In genomic region chr6:37878150-37878710, GRCh38 we compare ENCODE assay signal across 17 cellular contexts. TPM values are rescaled to one million over a fixed set of nuclear protein-coding genes. Genes with fewer than 3 reads are reported as not detected.
DNase-seq lines count a peak whose midpoint lies in the region; ATAC-seq and TF ChIP-seq lines count a peak whose summit lies in the region.
"Had no signal": no experiment of that assay in that cellular context is flagged by ENCODE, and none has a peak within 500 bp of the region (broad histone marks: within the 10 kb centered on the region; RNA-seq: fewer than 3 reads in every experiment).

No MANE protein-coding gene starts in this region.

- peaks cover 69% of the 10 kb centered on the region for H3K4me1 Mint-ChIP-seq in stimulated activated memory B cell treated with anti-CD40 and anti-IgM and Interleukin-4, amounts not matched to agents 10 μg/mL and 1 μg/mL and 100 μg/mL, for 72 hours
- H3K4me1 Mint-ChIP-seq in activated naive CD4-positive, alpha-beta T cell treated with anti-CD3 and anti-CD28 coated beads, Interleukin-2, amount 10 ng/mL, durations not matched to agents 7 days and 5 days = no peaks in the 10 kb centered on the region

- H3K4me3 ChIP-seq in WERI-Rb-1 (ENCODE audit: low read depth, low read length) = peak overlapping the region; percentile 8; the same call in 1 of the 2 replicates
- H3K4me3 ChIP-seq: breast epithelium, skin epidermis, thoracic aorta had no signal

- CTCF ChIA-PET in activated naive CD4-positive, alpha-beta T cell treated with anti-CD3 and anti-CD28 coated beads, Interleukin-2, amount 10 ng/mL, durations not matched to agents 7 days and 5 days (lab: Charles Lee) = interaction anchor here (0.6 kb wide), 1 partner anchor 143 kb away, joined by 4 read pairs; no protein-coding TSS in a partner anchor

- peak overlapping the region; percentile 26 for H3K27ac Mint-ChIP-seq in stimulated activated memory B cell treated with anti-CD40 and anti-IgM and Interleukin-4, amounts not matched to agents 10 μg/mL and 1 μg/mL and 100 μg/mL, for 72 hours
- no peak overlapping the region for H3K27ac Mint-ChIP-seq in activated naive CD4-positive, alpha-beta T cell treated with anti-CD3 and anti-CD28 coated beads, Interleukin-2, amount 10 ng/mL, durations not matched to agents 7 days and 5 days

- no peaks in the 10 kb centered on the region for H3K27me3 Mint-ChIP-seq in stimulated activated memory B cell treated with anti-CD40 and anti-IgM and Interleukin-4, amounts not matched to agents 10 μg/mL and 1 μg/mL and 100 μg/mL, for 72 hours
- no peaks in the 10 kb centered on the region for H3K27me3 Mint-ChIP-seq in activated naive CD4-positive, alpha-beta T cell treated with anti-CD3 and anti-CD28 coated beads, Interleukin-2, amount 10 ng/mL, durations not matched to agents 7 days and 5 days

- no peaks in the 10 kb centered on the region for H3K36me3 Mint-ChIP-seq in stimulated activated memory B cell treated with anti-CD40 and anti-IgM and Interleukin-4, amounts not matched to agents 10 μg/mL and 1 μg/mL and 100 μg/mL, for 72 hours
- H3K36me3 Mint-ChIP-seq in activated naive CD4-positive, alpha-beta T cell treated with anti-CD3 and anti-CD28 coated beads, Interleukin-2, amount 10 ng/mL, durations not matched to agents 7 days and 5 days = peaks cover 6% of the 10 kb centered on the region

- ATAC-seq in left lobe of liver (peak; percentile 45), GM21447 (IDR thresholded peaks at IDR 0.05; ENCODE audit: unreplicated experiment) (no peak)
- ATAC-seq in stimulated activated memory B cell treated with anti-CD40 and anti-IgM and Interleukin-4, amounts not matched to agents 10 μg/mL and 1 μg/mL and 100 μg/mL, for 72 hours = no peak

- 0 out of 2 replicates have a peak, but pooled peaks cover 2% of the 10 kb centered on the region for H3K36me3 ChIP-seq in WERI-Rb-1
- H3K36me3 ChIP-seq: breast epithelium, thoracic aorta had no signal

- DNase-seq in NCI-H82 (lab: John Stamatoyannopoulos, UW) (peak; percentile 53), NCI-H82 treated with DMSO at 0.1 percent for 48 hours (lab: John Stamatoyannopoulos, UW; ENCODE audit: unreplicated experiment) (no peak), WERI-Rb-1 (peak; percentile 83), left lobe of liver (ENCODE audit: low spot score) (no peak), NCI-H2081 treated with DMSO at 0.1 percent for 48 hours (lab: John Stamatoyannopoulos, UW) (no peak)
- DNase-seq in activated naive CD4-positive, alpha-beta T cell treated with anti-CD3 and anti-CD28 coated beads, Interleukin-2, amount 10 ng/mL, durations not matched to agents 7 days and 5 days = no peak
- DNase-seq: activated CD4-positive, alpha-beta T cell treated with anti-CD3 and anti-CD28 coated beads, Interleukin-2, amount 50 U/mL, for 4 hours; Calu3; NCI-H1436 treated with DMSO at 0.1 percent for 48 hours; RPMI8226; T-helper 2 cell had no signal

- H3K9me3 Mint-ChIP-seq in stimulated activated memory B cell treated with anti-CD40 and anti-IgM and Interleukin-4, amounts not matched to agents 10 μg/mL and 1 μg/mL and 100 μg/mL, for 72 hours = no peaks in the 10 kb centered on the region
- H3K9me3 Mint-ChIP-seq in activated naive CD4-positive, alpha-beta T cell treated with anti-CD3 and anti-CD28 coated beads, Interleukin-2, amount 10 ng/mL, durations not matched to agents 7 days and 5 days = no peaks in the 10 kb centered on the region

- H3K4me3 Mint-ChIP-seq in stimulated activated memory B cell treated with anti-CD40 and anti-IgM and Interleukin-4, amounts not matched to agents 10 μg/mL and 1 μg/mL and 100 μg/mL, for 72 hours = no peak overlapping the region
- H3K4me3 Mint-ChIP-seq in activated naive CD4-positive, alpha-beta T cell treated with anti-CD3 and anti-CD28 coated beads, Interleukin-2, amount 10 ng/mL, durations not matched to agents 7 days and 5 days = no peak overlapping the region
- H3K4me3 Mint-ChIP-seq: nephron had no signal

- no peaks in the 10 kb centered on the region for H3K9me3 ChIP-seq in WERI-Rb-1 (ENCODE audit: severe bottlenecking)
- H3K9me3 ChIP-seq: breast epithelium, thoracic aorta had no signal

- no peaks in the 10 kb centered on the region for H3K27me3 ChIP-seq in WERI-Rb-1 (ENCODE audit: insufficient read depth, low read depth, severe bottlenecking)
- H3K27me3 ChIP-seq: breast epithelium had no signal

- no peak for TF ChIP-seq CTCF in WERI-Rb-1 (IDR thresholded peaks at IDR 0.05; ENCODE audit: low read depth, low read length)

- H3K27ac ChIP-seq in WERI-Rb-1 = peak overlapping the region; percentile 31
- H3K27ac ChIP-seq: thoracic aorta had no signal

RNA-seq across cellular contexts. Expression of gene ZFAND3, which starts 58.7 kb away (rescaled TPM):
- total RNA-seq in left lobe of liver = 41.0 TPM

Comparison
In these comparisons a context has a peak if more than half of its experiments do, and no peak if none do; other contexts are left out.
1. DNase-seq: peak in NCI-H82 (single experiment) and WERI-Rb-1 (single experiment); none in NCI-H82 treated with DMSO at 0.1 percent for 48 hours (single experiment), left lobe of liver (single experiment), NCI-H2081 treated with DMSO at 0.1 percent for 48 hours (single experiment) and activated naive CD4-positive, alpha-beta T cell treated with anti-CD3 and anti-CD28 coated beads, Interleukin-2, amount 10 ng/mL, durations not matched to agents 7 days and 5 days (single experiment).